8 cellular contexts compared by ENCODE assay signal in genomic region chr6:106629859-106630163, GRCh38. TPM values are rescaled to one million over a fixed set of nuclear protein-coding genes. Genes with fewer than 3 reads are reported as not detected.
DNase-seq lines count a peak whose midpoint lies in the region; ATAC-seq and TF ChIP-seq lines count a peak whose summit lies in the region.

No MANE protein-coding gene starts in this region.

- peaks cover 28% of the 10 kb centered on the region for H3K4me1 Mint-ChIP-seq in activated CD4-positive, alpha-beta T cell treated with anti-CD3 and anti-CD28 coated beads for 36 hours
- peaks cover 17% of the 10 kb centered on the region for H3K4me1 Mint-ChIP-seq in activated T-helper 17 cell treated with anti-CD3 and anti-CD28 coated beads, Interleukin-2, amount 50 U/mL, for 72 hours

- DNase-seq in activated CD4-positive, alpha-beta T cell treated with anti-CD3 and anti-CD28 coated beads for 36 hours = no peak
- no peak for DNase-seq in activated CD4-positive, alpha-beta T cell treated with anti-CD3 and anti-CD28 coated beads, Interleukin-2, amount 50 U/mL, for 4 hours
- DNase-seq in inferior parietal cortex (ENCODE audit: extremely low spot score) = peak; percentile 8
- no peak for DNase-seq in thoracic aorta (ENCODE audit: low spot score)
- no peak for DNase-seq in GM19238 (ENCODE audit: insufficient read length, low spot score)

- peak overlapping the region; percentile 99 for H3K4me3 ChIP-seq in thoracic aorta

- peak overlapping the region; percentile 59 to 74 for H3K27ac ChIP-seq in thoracic aorta

- no peak for ATAC-seq in activated CD4-positive, alpha-beta T cell treated with anti-CD3 and anti-CD28 coated beads for 36 hours
- no peak for ATAC-seq in activated T-helper 17 cell treated with anti-CD3 and anti-CD28 coated beads, Interleukin-2, amount 50 U/mL, for 72 hours (replicated peaks)
- ATAC-seq in thoracic aorta (ENCODE audit: insufficient number of reproducible peaks, low FRiP score, low read depth) (no peak), GM21381 (IDR thresholded peaks at IDR 0.05; ENCODE audit: unreplicated experiment) (no peak), GM21786 (IDR thresholded peaks at IDR 0.05; ENCODE audit: unreplicated experiment) (no peak)

- no peaks in the 10 kb centered on the region for H3K27me3 ChIP-seq in thoracic aorta (replicated peaks; ENCODE audit: insufficient read depth)

- H3K36me3 ChIP-seq in thoracic aorta = no peaks in the 10 kb centered on the region

- TF ChIP-seq CTCF in thoracic aorta (IDR thresholded peaks at IDR 0.05) = no peak

- H3K27ac Mint-ChIP-seq in activated CD4-positive, alpha-beta T cell treated with anti-CD3 and anti-CD28 coated beads for 36 hours = peak overlapping the region; percentile 98
- peak overlapping the region; percentile 98 for H3K27ac Mint-ChIP-seq in activated T-helper 17 cell treated with anti-CD3 and anti-CD28 coated beads, Interleukin-2, amount 50 U/mL, for 72 hours

- peaks cover 5% of the 10 kb centered on the region for H3K36me3 Mint-ChIP-seq in activated CD4-positive, alpha-beta T cell treated with anti-CD3 and anti-CD28 coated beads for 36 hours (ENCODE audit: low read depth)
- H3K36me3 Mint-ChIP-seq in activated T-helper 17 cell treated with anti-CD3 and anti-CD28 coated beads, Interleukin-2, amount 50 U/mL, for 72 hours (ENCODE audit: low read depth) = peaks cover 3% of the 10 kb centered on the region

- no peaks in the 10 kb centered on the region for H3K9me3 ChIP-seq in thoracic aorta

- peaks cover 0 to 16% of the 10 kb centered on the region in 2 donors for H3K4me1 ChIP-seq in thoracic aorta (ENCODE audit: control insufficient read depth in 1 of 2, low read depth in 2 of 2)

- H3K9me3 Mint-ChIP-seq in activated CD4-positive, alpha-beta T cell treated with anti-CD3 and anti-CD28 coated beads for 36 hours (ENCODE audit: low read depth) = no peaks in the 10 kb centered on the region
- no peaks in the 10 kb centered on the region for H3K9me3 Mint-ChIP-seq in activated T-helper 17 cell treated with anti-CD3 and anti-CD28 coated beads, Interleukin-2, amount 50 U/mL, for 72 hours

- CTCF ChIA-PET in activated CD4-positive, alpha-beta T cell treated with anti-CD3 and anti-CD28 coated beads for 36 hours (lab: Charles Lee) = interaction anchor here (0.6 kb wide), 1 partner anchor 67 kb away, joined by 3 read pairs; no protein-coding TSS in a partner anchor

- intact Hi-C loops in activated CD4-positive, alpha-beta T cell treated with anti-CD3 and anti-CD28 coated beads for 36 hours (cut with DNase I, micrococcal nuclease) = loop anchor here (1.0 to 5.0 kb wide), 8 partner anchors 17 to 1228 kb away; partner anchors contain the start of genes ATG5 (in 1 of the 2), MTRES1 (in 1 of the 2), PDSS2 (in 1 of the 2) and PREP (in 1 of the 2)

- POLR2A ChIA-PET in activated CD4-positive, alpha-beta T cell treated with anti-CD3 and anti-CD28 coated beads for 36 hours (lab: Charles Lee) = no interaction called here

- H3K27me3 Mint-ChIP-seq in activated CD4-positive, alpha-beta T cell treated with anti-CD3 and anti-CD28 coated beads for 36 hours = no peaks in the 10 kb centered on the region
- no peaks in the 10 kb centered on the region for H3K27me3 Mint-ChIP-seq in activated T-helper 17 cell treated with anti-CD3 and anti-CD28 coated beads, Interleukin-2, amount 50 U/mL, for 72 hours

- peak overlapping the region; percentile 97 for H3K4me3 Mint-ChIP-seq in activated CD4-positive, alpha-beta T cell treated with anti-CD3 and anti-CD28 coated beads for 36 hours
- peak overlapping the region; percentile 98 for H3K4me3 Mint-ChIP-seq in activated T-helper 17 cell treated with anti-CD3 and anti-CD28 coated beads, Interleukin-2, amount 50 U/mL, for 72 hours

RNA-seq across cellular contexts. Expression of gene QRSL1, which starts 0.4 kb away (rescaled TPM):
- 10 to 100 TPM; 15.8 to 17.9 TPM for total RNA-seq in activated CD4-positive, alpha-beta T cell treated with anti-CD3 and anti-CD28 coated beads for 36 hours
- 10 to 100 TPM; 10.9 to 18.2 TPM for total RNA-seq in activated T-helper 17 cell treated with anti-CD3 and anti-CD28 coated beads, Interleukin-2, amount 50 U/mL, for 72 hours
- 1 to 10 TPM; 8.7 to 9.5 TPM for total RNA-seq in thoracic aorta

RNA-seq across cellular contexts. Expression of gene RTN4IP1, which starts 0.5 kb away (rescaled TPM):
- 1 to 10 TPM; 4.8 to 9.3 TPM for total RNA-seq in activated CD4-positive, alpha-beta T cell treated with anti-CD3 and anti-CD28 coated beads for 36 hours
- 1 to 10 TPM; 3.9 to 9.5 TPM for total RNA-seq in activated T-helper 17 cell treated with anti-CD3 and anti-CD28 coated beads, Interleukin-2, amount 50 U/mL, for 72 hours
- 10 to 100 TPM in 1 of 2 donors, 1 to 10 TPM in 1; 1.3 to 10.7 TPM for total RNA-seq in thoracic aorta
